In genomic region chr16:55021595-55022475, GRCh38 we compare ENCODE assay signal across 12 cellular contexts.
DNase-seq lines count a peak whose midpoint lies in the region; ATAC-seq, FAIRE-seq and TF ChIP-seq lines count a peak whose summit lies in the region.
"Had no signal": no experiment of that assay in that cellular context is flagged by ENCODE, and none has a peak within 500 bp of the region (broad histone marks: within the 10 kb centered on the region; RNA-seq: fewer than 3 reads in every experiment).

No MANE protein-coding gene starts in this region.

- peaks cover 3% of the 10 kb centered on the region for H3K36me3 Mint-ChIP-seq in WTC11

- no peaks in the 10 kb centered on the region for H3K9me3 ChIP-seq in Karpas-422 (ENCODE audit: low read length)

- ATAC-seq in WTC11 (peak; percentile 94), GM18868 (IDR thresholded peaks at IDR 0.05; ENCODE audit: unreplicated experiment) (no peak)
- ATAC-seq: activated CD4-positive, alpha-beta T cell treated with anti-CD3 and anti-CD28 coated beads for 36 hours; sciatic nerve had no signal

- H3K4me1 Mint-ChIP-seq in WTC11, result peaks cover 5% of the 10 kb centered on the region; the same call in 1 of the 2 replicates
- H3K4me1 Mint-ChIP-seq: activated CD4-positive, alpha-beta T cell treated with anti-CD3 and anti-CD28 coated beads for 36 hours had no signal

- H2AK5ac ChIP-seq in mesendoderm (ENCODE audit: low read length), result no peak overlapping the region

- no peak for TF ChIP-seq CTCF in WTC11 (IDR thresholded peaks at IDR 0.05)

- H3K27me3 ChIP-seq in Karpas-422 (ENCODE audit: low read length) (no peaks in the 10 kb centered on the region), mesendoderm (ENCODE audit: insufficient read depth, low read length, poor library complexity) (no peaks in the 10 kb centered on the region)

- H3K27ac ChIP-seq in Karpas-422 (ENCODE audit: low read length) (no peak overlapping the region), mesendoderm (ENCODE audit: low read depth, low read length) (no peak overlapping the region)
- H3K27ac ChIP-seq: stomach had no signal

- no CpG with 5 or more reads among the region's 11 CpGs for WGBS in mesendoderm (ENCODE audit: extremely low coverage, insufficient coverage, low lambda C conversion rate)

- H3K4me2 ChIP-seq in Karpas-422 (ENCODE audit: low read depth, low read length, poor library complexity, severe bottlenecking) (peak overlapping the region; percentile 39), mesendoderm (ENCODE audit: low read length) (no peak overlapping the region)

- DNase-seq in ELF-1 (ENCODE audit: low read depth, low spot score), result peak; percentile 71
- peak; percentile 56 for DNase-seq in Karpas-422
- DNase-seq in WTC11 (ENCODE audit: low spot score), result peak; percentile 52
- peak; percentile 74 for DNase-seq in mesendoderm
- no peak for DNase-seq in NCI-H1417 treated with DMSO at 0.1 percent for 48 hours (lab: John Stamatoyannopoulos, UW)
- no peak for DNase-seq in NCI-H1092 treated with DMSO at 0.1 percent for 48 hours (lab: John Stamatoyannopoulos, UW)
- no peak for DNase-seq in GM19239 (ENCODE audit: insufficient read length, low spot score)
- DNase-seq: activated CD4-positive, alpha-beta T cell treated with anti-CD3 and anti-CD28 coated beads for 36 hours; stomach had no signal

- H3K9me2 ChIP-seq in Karpas-422 (replicated peaks; ENCODE audit: insufficient read depth, low read length), result no peaks in the 10 kb centered on the region

- H3K4ac ChIP-seq in mesendoderm (ENCODE audit: low read depth, low read length), result no peak overlapping the region

- H4K20me1 ChIP-seq in Karpas-422 (ENCODE audit: insufficient read depth, low read depth, low read length), result no peaks in the 10 kb centered on the region

- H4K5ac ChIP-seq in mesendoderm (ENCODE audit: low read length), result no peak overlapping the region

- no peak overlapping the region for H3K23ac ChIP-seq in mesendoderm (ENCODE audit: low read length)

- no peak overlapping the region for H3K56ac ChIP-seq in mesendoderm (ENCODE audit: low read length)

- POLR2A ChIA-PET in WTC11 (lab: Charles Lee), result interaction anchor here (1.1 kb wide), 1 partner anchor 84 kb away, joined by 3 read pairs; no protein-coding TSS in a partner anchor

- H3K18ac ChIP-seq in mesendoderm (ENCODE audit: low read length), result no peak overlapping the region

- no peak overlapping the region; the same call in 1 of the 2 replicates for H3K4me3 ChIP-seq in Karpas-422 (ENCODE audit: low read length)
- no peak overlapping the region for H3K4me3 ChIP-seq in mesendoderm (ENCODE audit: low read length)
- H3K4me3 ChIP-seq: stomach had no signal

- H2AFZ ChIP-seq in Karpas-422 (ENCODE audit: low read length), result no peak overlapping the region

- H2BK5ac ChIP-seq in mesendoderm (ENCODE audit: low read length), result no peak overlapping the region

- H3K79me2 ChIP-seq in Karpas-422 (ENCODE audit: low read length), result no peaks in the 10 kb centered on the region
- no peaks in the 10 kb centered on the region for H3K79me2 ChIP-seq in mesendoderm (ENCODE audit: control insufficient read depth, insufficient read depth, low read length)

- peak overlapping the region; percentile 34; the same call in 1 of the 2 replicates for H3K4me3 Mint-ChIP-seq in WTC11
- H3K4me3 Mint-ChIP-seq: activated CD4-positive, alpha-beta T cell treated with anti-CD3 and anti-CD28 coated beads for 36 hours had no signal

- H3K9ac ChIP-seq in Karpas-422 (ENCODE audit: low read length), result no peak overlapping the region
- no peak overlapping the region for H3K9ac ChIP-seq in mesendoderm (ENCODE audit: low read length)

- H3K36me3 ChIP-seq in Karpas-422 (ENCODE audit: insufficient read depth, low read length), result no peaks in the 10 kb centered on the region
- no peaks in the 10 kb centered on the region for H3K36me3 ChIP-seq in mesendoderm (ENCODE audit: control insufficient read depth, insufficient read depth, low read length)
- H3K36me3 ChIP-seq: stomach had no signal

- no peak for FAIRE-seq in GM19239 (lab: Jason Lieb, UNC)
- FAIRE-seq: GM18507 had no signal

- H4K8ac ChIP-seq in mesendoderm (ENCODE audit: low read depth, low read length), result no peak overlapping the region

- H3K9me3 Mint-ChIP-seq in WTC11, result peaks cover 24% of the 10 kb centered on the region

- H2BK15ac ChIP-seq in mesendoderm (replicated peaks; ENCODE audit: low read depth), result no peak overlapping the region

- peaks cover 4% of the 10 kb centered on the region; the same call in 1 of the 2 replicates for H3K4me1 ChIP-seq in Karpas-422 (ENCODE audit: low read length)
- H3K4me1 ChIP-seq in mesendoderm (ENCODE audit: control insufficient read depth, low read depth, low read length), result no peaks in the 10 kb centered on the region
- H3K4me1 ChIP-seq: stomach had no signal

- H3K27me3 Mint-ChIP-seq in WTC11 (ENCODE audit: low read depth), result no peaks in the 10 kb centered on the region

- H3K79me1 ChIP-seq in mesendoderm (ENCODE audit: low read length), result no peaks in the 10 kb centered on the region

- no peak overlapping the region for H3K27ac Mint-ChIP-seq in WTC11
- H3K27ac Mint-ChIP-seq: activated CD4-positive, alpha-beta T cell treated with anti-CD3 and anti-CD28 coated beads for 36 hours had no signal

- CTCF ChIA-PET in WTC11 (lab: Charles Lee), result interaction anchor here (0.5 to 3.2 kb wide), 27 partner anchors 8 to 1130 kb away, joined by 3 to 45 read pairs (median 3); no protein-coding TSS in a partner anchor

- no peak overlapping the region for H2BK120ac ChIP-seq in mesendoderm (ENCODE audit: low read depth, low read length)

TF ChIP-seq in WTC11, 78 proteins besides CTCF, POLR2A, EP300 and RAD21:
- TF ChIP-seq ZNF121 (CRISPR knock-in tag; IDR thresholded peaks at IDR 0.05), result no peak
- TF ChIP-seq MYBL2 (CRISPR knock-in tag; IDR thresholded peaks at IDR 0.05), result no peak
- no peak for TF ChIP-seq GRHL2 (CRISPR knock-in tag; IDR thresholded peaks at IDR 0.05; ENCODE audit: insufficient replicate concordance, severe bottlenecking)
- no peak for TF ChIP-seq HMGA2 (CRISPR knock-in tag; IDR thresholded peaks at IDR 0.05)

Comparison
In these comparisons a context has a peak if more than half of its experiments do, and no peak if none do; other contexts are left out.
1. DNase-seq: peak in ELF-1 (single experiment), Karpas-422 (single experiment), WTC11 (single experiment) and mesendoderm (single experiment); none in NCI-H1417 treated with DMSO at 0.1 percent for 48 hours (single experiment), NCI-H1092 treated with DMSO at 0.1 percent for 48 hours (single experiment) and GM19239 (single experiment).